In genomic region chr14:91228112-91229004, GRCh38 we compare ENCODE assay signal across 10 cellular contexts. TPM values are rescaled to one million over a fixed set of nuclear protein-coding genes. Genes with fewer than 3 reads are reported as not detected.
DNase-seq lines count a peak whose midpoint lies in the region; ATAC-seq and TF ChIP-seq lines count a peak whose summit lies in the region.
"Had no signal": no experiment of that assay in that cellular context is flagged by ENCODE, and none has a peak within 500 bp of the region (broad histone marks: within the 10 kb centered on the region; RNA-seq: fewer than 3 reads in every experiment).

No MANE protein-coding gene starts in this region.

- DNase-seq in A172 (ENCODE audit: low spot score) (peak; percentile 49), fibroblast of villous mesenchyme (ENCODE audit: low read depth) (peak; percentile 48), suprapubic skin (ENCODE audit: low spot score in 2 of 2) (no peak), tibial artery (no peak)
- DNase-seq in activated CD8-positive, alpha-beta memory T cell treated with anti-CD3 and anti-CD28 coated beads, Interleukin-2, amount 50 U/mL, for 1 hour (ENCODE audit: extremely low read depth) = peak; percentile 58
- peak; percentile 77 to 80 for DNase-seq in stimulated activated CD8-positive, alpha-beta memory T cell treated with anti-CD3 and anti-CD28 coated beads, Interleukin-2, amount 100 ng/mL, for 48 hours (ENCODE audit: low read depth in 2 of 2)
- DNase-seq: gastrocnemius medialis had no signal

- no peak overlapping the region for H3K27ac ChIP-seq in suprapubic skin
- H3K27ac ChIP-seq in tibial artery = no peak overlapping the region
- H3K27ac ChIP-seq: C4-2B, gastrocnemius medialis had no signal

- H3K4me1 ChIP-seq in suprapubic skin = no peaks in the 10 kb centered on the region
- no peaks in the 10 kb centered on the region for H3K4me1 ChIP-seq in tibial artery
- H3K4me1 ChIP-seq: gastrocnemius medialis had no signal

- TF ChIP-seq CTCF in fibroblast of villous mesenchyme (IDR thresholded peaks at IDR 0.05; ENCODE audit: insufficient read depth, low read depth, low read length) (no peak), suprapubic skin (IDR thresholded peaks at IDR 0.05) (no peak), tibial artery (IDR thresholded peaks at IDR 0.05) (no peak)

- no peaks in the 10 kb centered on the region for H3K27me3 ChIP-seq in suprapubic skin
- no peaks in the 10 kb centered on the region for H3K27me3 ChIP-seq in tibial artery
- H3K27me3 ChIP-seq: gastrocnemius medialis had no signal

- ATAC-seq in GM19452 (IDR thresholded peaks at IDR 0.05; ENCODE audit: unreplicated experiment) = peak; percentile 81
- ATAC-seq in HG03520 (IDR thresholded peaks at IDR 0.05; ENCODE audit: unreplicated experiment) = peak; percentile 59

- intact Hi-C loops in tibial artery (cut with DNase I; ENCODE audit: low total_unique reads) = no loop called here

- no peak overlapping the region for H3K4me3 ChIP-seq in fibroblast of villous mesenchyme (ENCODE audit: low read depth, low read length)
- no peak overlapping the region for H3K4me3 ChIP-seq in suprapubic skin
- H3K4me3 ChIP-seq in tibial artery = no peak overlapping the region
- H3K4me3 ChIP-seq: gastrocnemius medialis had no signal

- TF ChIP-seq EP300 in suprapubic skin (IDR thresholded peaks at IDR 0.05) = no peak

- peaks cover 25% of the 10 kb centered on the region for H3K36me3 ChIP-seq in suprapubic skin
- H3K36me3 ChIP-seq in tibial artery = peaks cover 25 to 47% (median 25%) of the 10 kb centered on the region in 3 donors

- TF ChIP-seq POLR2A in suprapubic skin (IDR thresholded peaks at IDR 0.05) = no peak

- WGBS in suprapubic skin = 95% methylated on average over 14 of the region's 14 CpGs

- H3K9me3 ChIP-seq in suprapubic skin (no peaks in the 10 kb centered on the region), tibial artery (peaks cover 0 to 14% (median 7%) of the 10 kb centered on the region in 3 donors)
- H3K9me3 ChIP-seq: gastrocnemius medialis had no signal

RNA-seq across cellular contexts. Expression of gene GPR68, which starts 16.1 kb away (rescaled TPM):
- 0.48 and 0.98 TPM in 2 replicates for total RNA-seq in A172 (2014; rRNA removed; shearing (Covaris generic))
- total RNA-seq in fibroblast of villous mesenchyme (0.86 and 2.9 TPM in 2 replicates), suprapubic skin (1 to 10 TPM in 3 of 4 donors, under 1 TPM in 1; 0.95 to 4.3 (median 1.6) TPM)

Comparison
In these comparisons a context has a peak if more than half of its experiments do, and no peak if none do; other contexts are left out.
1. DNase-seq: peak in A172 (single experiment), activated CD8-positive, alpha-beta memory T cell treated with anti-CD3 and anti-CD28 coated beads, Interleukin-2, amount 50 U/mL, for 1 hour (single experiment), fibroblast of villous mesenchyme (single experiment) and stimulated activated CD8-positive, alpha-beta memory T cell treated with anti-CD3 and anti-CD28 coated beads, Interleukin-2, amount 100 ng/mL, for 48 hours (2 of 2); none in suprapubic skin (0 of 2) and tibial artery (0 of 2).